In the genomic region with DNA sequence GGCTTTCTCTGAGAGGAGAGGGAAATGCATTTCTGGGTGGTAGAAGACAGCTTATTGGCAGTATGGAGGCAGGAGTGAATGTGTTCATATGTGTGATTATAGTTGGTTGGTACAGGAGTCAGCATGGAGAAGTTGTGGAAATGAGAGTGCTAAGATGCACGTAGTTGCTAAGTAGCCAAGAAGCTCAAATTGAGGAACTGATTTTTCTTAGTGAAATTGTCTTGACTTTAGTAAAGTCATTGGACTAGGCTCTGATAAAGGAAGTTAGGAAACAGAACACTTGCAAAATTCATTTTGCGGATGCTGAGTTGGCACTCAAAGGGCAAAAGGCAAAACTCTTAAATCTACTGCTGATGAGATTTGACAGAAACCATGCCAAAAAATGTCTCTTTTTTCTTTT, we compare ENCODE assay signal across 19 cellular contexts.
A peak's percentile ranks its signal among the peaks of the same experiment; 100 is the strongest.
DNase-seq lines count a peak whose midpoint lies in the region; ATAC-seq, FAIRE-seq and TF ChIP-seq lines count a peak whose summit lies in the region.
"Had no signal": no experiment of that assay in that cellular context is flagged by ENCODE, and none has a peak within 500 bp of the region (broad histone marks: within the 10 kb centered on the region; RNA-seq: fewer than 3 reads in every experiment).

No MANE protein-coding gene starts in this region.

- FAIRE-seq in HepG2 (lab: Jason Lieb, UNC), result no peak

- no peak overlapping the region for H3K9ac ChIP-seq in HepG2 (ENCODE audit: insufficient read depth, low read depth, low read length)

- H3K4me2 ChIP-seq in HepG2 (ENCODE audit: low read depth, low read length), result no peak overlapping the region
- H3K4me2 ChIP-seq: GM23338 had no signal

- H3K4me1 Mint-ChIP-seq in T-helper 17 cell (no peaks in the 10 kb centered on the region), T-cell (no peaks in the 10 kb centered on the region)
- H3K4me1 Mint-ChIP-seq: activated CD4-positive, alpha-beta memory T cell treated with anti-CD3 and anti-CD28 coated beads, Interleukin-2, amount 10 ng/mL, durations not matched to agents 7 days and 5 days; activated naive CD8-positive, alpha-beta T cell treated with anti-CD3 and anti-CD28 coated beads for 36 hours; GM23338 had no signal

- H3K4me3 ChIP-seq in right lobe of liver (no peak overlapping the region), HepG2 (replicated peaks in 1 of 3; ENCODE audit: insufficient read depth in 1 of 3, low read depth in 2 of 3, low read length in 3 of 3) (no peak overlapping the region), lung (no peak overlapping the region)
- H3K4me3 ChIP-seq: GM23338, SJCRH30 had no signal

- no peak overlapping the region for H2AFZ ChIP-seq in HepG2 (ENCODE audit: low read length)
- H2AFZ ChIP-seq: GM23338 had no signal

- peaks cover 2% of the 10 kb centered on the region for H3K36me3 Mint-ChIP-seq in T-helper 17 cell (ENCODE audit: low read depth)
- H3K36me3 Mint-ChIP-seq in T-cell, result peaks cover 2% of the 10 kb centered on the region

- POLR2A ChIA-PET in HepG2 (lab: Yijun Ruan, JAX), result no interaction called here
- POLR2A ChIA-PET in T-cell (lab: Charles Lee), result no interaction called here

- H3K4me1 ChIP-seq in right lobe of liver (no peaks in the 10 kb centered on the region), HepG2 (ENCODE audit: insufficient read depth, low read length) (no peaks in the 10 kb centered on the region), lung (ENCODE audit: control insufficient read depth in 2 of 2, insufficient read depth in 2 of 2, low read length in 2 of 2) (no peaks in the 10 kb centered on the region)
- H3K4me1 ChIP-seq: SJCRH30 had no signal

- H3K27ac Mint-ChIP-seq in T-helper 17 cell (no peak overlapping the region), T-cell (no peak overlapping the region)
- H3K27ac Mint-ChIP-seq: activated CD4-positive, alpha-beta memory T cell treated with anti-CD3 and anti-CD28 coated beads, Interleukin-2, amount 10 ng/mL, durations not matched to agents 7 days and 5 days; activated naive CD8-positive, alpha-beta T cell treated with anti-CD3 and anti-CD28 coated beads for 36 hours; GM23338; progenitor cell of endocrine pancreas had no signal

- no peaks in the 10 kb centered on the region for H3K79me2 ChIP-seq in HepG2 (ENCODE audit: insufficient read depth, low read length)

- TF ChIP-seq CTCF in right lobe of liver (IDR thresholded peaks at IDR 0.05) (no peak), HepG2 (CRISPR knock-in tag; IDR thresholded peaks at IDR 0.05) (no peak), lung (IDR thresholded peaks at IDR 0.05; ENCODE audit: control extremely low read depth, extremely low read depth) (no peak)

- 43% methylated on average over 2 of the region's 2 CpGs for WGBS in right lobe of liver (ENCODE audit: insufficient coverage, low coverage, low lambda C conversion rate, missing lambda C conversion rate)
- WGBS in HepG2 (ENCODE audit: low lambda C conversion rate), result 71% methylated on average over 2 of the region's 2 CpGs
- WGBS in lung, 2 donors, result 27 to 65% methylated on average over 2 of the region's 2 CpGs

- BruUV-seq in HepG2 (replicated peaks; lab: Mats Ljungman, UMichigan), result no TSS peak

- TF ChIP-seq POLR2A in right lobe of liver (IDR thresholded peaks at IDR 0.05) (no peak), HepG2 (IDR thresholded peaks at IDR 0.05; ENCODE audit: insufficient read depth in 1 of 2, low read depth in 2 of 2, low read length in 2 of 2) (no peak)

- ATAC-seq in right lobe of liver (peak; percentile 47 to 72 (median 62)), HepG2 (no peak), T-helper 17 cell (peak; percentile 27), lung (ENCODE audit: insufficient read depth, low FRiP score) (peak; percentile 41), GM19455 (IDR thresholded peaks at IDR 0.05; ENCODE audit: unreplicated experiment) (no peak), GM21528 (IDR thresholded peaks at IDR 0.05; ENCODE audit: low FRiP score, unreplicated experiment) (no peak), T-cell (replicated peaks in 1 of 4) (no peak)
- ATAC-seq: activated T-cell treated with anti-CD3 and anti-CD28 coated beads, Interleukin-2, amount 50 U/mL, for 4 hours; GM23338; left colon had no signal

- no peak overlapping the region for H3K4me3 Mint-ChIP-seq in T-helper 17 cell
- H3K4me3 Mint-ChIP-seq in T-cell, result no peak overlapping the region
- H3K4me3 Mint-ChIP-seq: activated CD4-positive, alpha-beta memory T cell treated with anti-CD3 and anti-CD28 coated beads, Interleukin-2, amount 10 ng/mL, durations not matched to agents 7 days and 5 days; activated naive CD8-positive, alpha-beta T cell treated with anti-CD3 and anti-CD28 coated beads for 36 hours; activated T-cell treated with anti-CD3 and anti-CD28 coated beads, Interleukin-2, amount 50 U/mL, for 4 hours; GM23338 had no signal

- in situ Hi-C loops in HepG2 (cut with HindIII; ENCODE audit: extremely low pct_ligation_motif_present, low pct_unique_long_range_greater_than_20kb), result no loop called here

- TF ChIP-seq RAD21 in HepG2 (CRISPR knock-in tag; IDR thresholded peaks at IDR 0.05), result no peak

- CTCF ChIA-PET in HepG2 (lab: Yijun Ruan, JAX; ENCODE audit: low intra/inter-chr PET ratio, low total read pairs) (no interaction called here), T-cell (lab: Charles Lee) (no interaction called here)

- H3K27me3 Mint-ChIP-seq in T-helper 17 cell (no peaks in the 10 kb centered on the region), T-cell (no peaks in the 10 kb centered on the region)
- H3K27me3 Mint-ChIP-seq: activated CD4-positive, alpha-beta memory T cell treated with anti-CD3 and anti-CD28 coated beads, Interleukin-2, amount 10 ng/mL, durations not matched to agents 7 days and 5 days; activated naive CD8-positive, alpha-beta T cell treated with anti-CD3 and anti-CD28 coated beads for 36 hours; progenitor cell of endocrine pancreas had no signal

- H3K27me3 ChIP-seq in right lobe of liver (no peaks in the 10 kb centered on the region), HepG2 (ENCODE audit: control insufficient read depth in 1 of 2, insufficient read depth in 2 of 2, low read length in 2 of 2) (no peaks in the 10 kb centered on the region), lung (ENCODE audit: control insufficient read depth, insufficient read depth) (no peaks in the 10 kb centered on the region)
- H3K27me3 ChIP-seq: SJCRH30 had no signal

- TF ChIP-seq EP300 in HepG2 (IDR thresholded peaks at IDR 0.05; ENCODE audit: low read depth in 2 of 2, low read length in 2 of 2), result no peak
- no peak for TF ChIP-seq EP300 in HepG2 (CRISPR knock-in tag; IDR thresholded peaks at IDR 0.05; ENCODE audit: borderline replicate concordance)

- peaks cover 0 to 13% (median 7%) of the 10 kb centered on the region in 3 donors for H3K9me3 Mint-ChIP-seq in T-cell

- DNase-seq in right lobe of liver, result no peak
- no peak for DNase-seq in HepG2 (ENCODE audit: low spot score)
- DNase-seq in T-helper 17 cell, result no peak
- DNase-seq in lung (ENCODE audit: low spot score), result no peak
- no peak for DNase-seq in T-cell
- DNase-seq in central memory CD4-positive, alpha-beta T cell, result no peak
- DNase-seq: activated CD4-positive, alpha-beta memory T cell treated with anti-CD3 and anti-CD28 coated beads, Interleukin-2, amount 10 ng/mL, durations not matched to agents 7 days and 5 days; activated naive CD8-positive, alpha-beta T cell treated with anti-CD3 and anti-CD28 coated beads for 36 hours; activated T-cell treated with anti-CD3 and anti-CD28 coated beads, Interleukin-2, amount 50 U/mL, for 4 hours; effector CD8-positive, alpha-beta T cell; left colon; NCI-H1417; NCI-H2227 treated with DMSO at 0.1 percent for 48 hours; SJCRH30; stimulated activated naive CD4-positive, alpha-beta T cell treated with Interleukin-2 at 50 U/mL for 16 hours had no signal

- no peaks in the 10 kb centered on the region for H3K36me3 ChIP-seq in right lobe of liver
- H3K36me3 ChIP-seq in HepG2 (replicated peaks in 1 of 2; ENCODE audit: control insufficient read depth in 1 of 2, insufficient read depth in 2 of 2, low read length in 2 of 2), result no peaks in the 10 kb centered on the region
- no peaks in the 10 kb centered on the region for H3K36me3 ChIP-seq in lung (ENCODE audit: control insufficient read depth in 2 of 2, insufficient read depth in 2 of 2, low read length in 2 of 2)
- H3K36me3 ChIP-seq: SJCRH30 had no signal

- peaks cover 0 to 6% (median 0%) of the 10 kb centered on the region in 4 donors for H3K9me3 ChIP-seq in right lobe of liver
- H3K9me3 ChIP-seq in HepG2 (ENCODE audit: low read length), result peaks cover 5% of the 10 kb centered on the region; the same call in 1 of the 2 replicates
- no peaks in the 10 kb centered on the region for H3K9me3 ChIP-seq in T-helper 17 cell (ENCODE audit: control insufficient read depth, low read length, poor library complexity, severe bottlenecking)
- peaks cover 0 to 7% of the 10 kb centered on the region in 2 donors for H3K9me3 ChIP-seq in lung (ENCODE audit: control insufficient read depth in 2 of 2, insufficient read depth in 1 of 2, low read length in 1 of 2)

- intact Hi-C loops in right lobe of liver (cut with DNase I), result no loop called here
- intact Hi-C loops in HepG2 (cut with micrococcal nuclease; ENCODE audit: unreplicated experiment), result no loop called here

- no peaks in the 10 kb centered on the region for H4K20me1 ChIP-seq in HepG2 (ENCODE audit: insufficient read depth, low read length)

- H3K27ac ChIP-seq in right lobe of liver (peak overlapping the region in 1 of 3 donors; percentile 15), HepG2 (ENCODE audit: extremely low read length, insufficient read depth, low read length) (no peak overlapping the region), lung (ENCODE audit: low read depth in 1 of 2, low read length in 1 of 2) (no peak overlapping the region)
- H3K27ac ChIP-seq: SJCRH30 had no signal

TF ChIP-seq in HepG2, 621 proteins besides CTCF, POLR2A, EP300 and RAD21 (continues in another document):
- TF ChIP-seq MEIS1 (CRISPR knock-in tag; IDR thresholded peaks at IDR 0.05; ENCODE audit: borderline replicate concordance) (no peak), THAP11 (CRISPR knock-in tag; IDR thresholded peaks at IDR 0.05) (no peak), POGZ (CRISPR knock-in tag; IDR thresholded peaks at IDR 0.05) (no peak)
- TF ChIP-seq, protein P1, sequence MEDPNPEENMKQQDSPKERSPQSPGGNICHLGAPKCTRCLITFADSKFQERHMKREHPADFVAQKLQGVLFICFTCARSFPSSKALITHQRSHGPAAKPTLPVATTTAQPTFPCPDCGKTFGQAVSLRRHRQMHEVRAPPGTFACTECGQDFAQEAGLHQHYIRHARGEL (CRISPR knock-in tag; IDR thresholded peaks at IDR 0.05), result no peak

Comparison
In these comparisons a context has a peak if more than half of its experiments do, and no peak if none do; other contexts are left out.
1. ATAC-seq: peak in right lobe of liver (4 of 4), T-helper 17 cell (single experiment) and lung (single experiment); none in HepG2 (single experiment), GM19455 (single experiment), GM21528 (single experiment) and T-cell (0 of 4).